Comparison of ENCODE assay signal across 8 cellular contexts in the genomic region with DNA sequence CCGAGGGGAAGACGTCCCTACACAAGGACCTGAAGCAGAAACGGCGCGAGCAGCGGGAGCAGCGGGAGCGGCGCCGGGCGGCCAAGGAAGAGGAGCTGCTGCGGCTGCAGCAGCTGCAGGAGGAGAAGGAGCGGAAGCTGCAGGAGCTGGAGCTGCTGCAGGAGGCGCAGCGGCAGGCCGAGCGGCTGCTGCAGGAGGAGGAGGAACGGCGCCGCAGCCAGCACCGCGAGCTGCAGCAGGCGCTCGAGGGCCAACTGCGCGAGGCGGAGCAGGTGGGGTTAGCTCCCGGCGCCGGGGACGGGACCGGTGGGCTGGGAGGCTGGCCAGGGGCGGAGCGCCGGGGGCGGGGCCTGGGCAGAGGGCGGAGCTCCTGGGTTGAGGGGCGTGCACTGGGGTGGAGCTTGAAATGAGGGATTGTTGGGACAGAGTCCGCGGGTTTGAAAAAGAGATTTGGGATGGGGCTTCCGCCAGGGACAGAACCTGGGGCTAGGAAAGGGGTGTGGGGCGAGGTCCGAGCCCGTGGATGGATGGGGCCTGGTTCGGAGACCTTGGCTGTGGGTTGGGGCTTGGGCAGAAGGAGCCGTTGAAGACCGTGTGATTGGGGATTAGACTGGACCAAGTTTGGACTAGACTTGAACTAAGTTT. TPM values are rescaled to one million over a fixed set of nuclear protein-coding genes. Genes with fewer than 3 reads are reported as not detected.
DNase-seq lines count a peak whose midpoint lies in the region; ATAC-seq, FAIRE-seq and TF ChIP-seq lines count a peak whose summit lies in the region.

No MANE protein-coding gene starts in this region.

- intact Hi-C loops in HCT116 (cut with micrococcal nuclease) (no loop called here), dorsolateral prefrontal cortex (cut with DNase I) (no loop called here), HepG2 (cut with micrococcal nuclease; ENCODE audit: unreplicated experiment) (loop anchor here (1.0 kb wide), 1 partner anchor 21 kb away; a partner anchor contains a TSS)

- H3K27me3 ChIP-seq in HCT116 (ENCODE audit: insufficient read depth, low read length), result no peaks in the 10 kb centered on the region
- no peaks in the 10 kb centered on the region for H3K27me3 ChIP-seq in dorsolateral prefrontal cortex
- no peaks in the 10 kb centered on the region for H3K27me3 ChIP-seq in HepG2 (ENCODE audit: control insufficient read depth in 1 of 2, insufficient read depth in 2 of 2, low read length in 2 of 2)

- H3K4me2 ChIP-seq in HCT116 (ENCODE audit: low read length) (no peak overlapping the region), HepG2 (ENCODE audit: low read depth, low read length) (peak overlapping the region; percentile 98)

- H3K9me3 ChIP-seq in HCT116 (ENCODE audit: control insufficient read depth in 1 of 2, insufficient read depth in 1 of 2, low read depth in 1 of 2, low read length in 2 of 2) (no peaks in the 10 kb centered on the region), HepG2 (ENCODE audit: low read length) (no peaks in the 10 kb centered on the region)

- H2AFZ ChIP-seq in HCT116 (ENCODE audit: low read depth, low read length, poor library complexity, severe bottlenecking) (no peak overlapping the region), HepG2 (ENCODE audit: low read length) (peak overlapping the region; percentile 98)

- WGBS in HepG2 (ENCODE audit: low lambda C conversion rate), result under 1% methylated on average over 41 of the region's 47 CpGs

- CTCF ChIA-PET in HCT116 (lab: Charles Lee) (no interaction called here), HepG2 (lab: Yijun Ruan, JAX; ENCODE audit: low intra/inter-chr PET ratio, low total read pairs) (no interaction called here)

- H4K20me1 ChIP-seq in HCT116 (ENCODE audit: insufficient read depth), result no peaks in the 10 kb centered on the region
- no peaks in the 10 kb centered on the region for H4K20me1 ChIP-seq in HepG2 (ENCODE audit: insufficient read depth, low read length)

- TF ChIP-seq POLR2A in HCT116 (IDR thresholded peaks at IDR 0.05; ENCODE audit: borderline replicate concordance, extremely low read depth, insufficient read depth, insufficient read length), result no peak
- TF ChIP-seq POLR2A in HepG2 (IDR thresholded peaks at IDR 0.05; ENCODE audit: insufficient read depth in 1 of 2, low read depth in 2 of 2, low read length in 2 of 2), result peak; percentile 76 to 78

- FAIRE-seq in HepG2 (lab: Jason Lieb, UNC), result peak; percentile 68

- H3K27ac ChIP-seq in HCT116 (ENCODE audit: low read depth, low read length) (no peak overlapping the region), dorsolateral prefrontal cortex (peak overlapping the region in 39 of 59 donors; percentile 3 to 84 (median 60)), HepG2 (ENCODE audit: extremely low read length, insufficient read depth, low read length) (peak overlapping the region; percentile 70)

- RAD21 ChIA-PET in HCT116 (lab: Charles Lee; ENCODE audit: low non-redundant PET in 1 of 2, low total read pairs in 2 of 2, uncharacterized antibody in 2 of 2, unreplicated experiment in 2 of 2), result no interaction called here

- in situ Hi-C loops in HepG2 (cut with HindIII; ENCODE audit: extremely low pct_ligation_motif_present, low pct_unique_long_range_greater_than_20kb), result loop anchor here (10.0 kb wide), 1 partner anchor 416 kb away; a partner anchor contains a TSS

- TF ChIP-seq RAD21 in HCT116 (IDR thresholded peaks at IDR 0.05; ENCODE audit: low read depth) (no peak), HepG2 (CRISPR knock-in tag; IDR thresholded peaks at IDR 0.05) (peak; percentile 45)

- peaks cover 10 to 11% of the 10 kb centered on the region in 2 experiments; a peak in 2 of 4 replicates for H3K36me3 ChIP-seq in HCT116 (ENCODE audit: control insufficient read depth in 1 of 2, insufficient read depth in 2 of 2, low read length in 2 of 2)
- no peaks in the 10 kb centered on the region; a peak in 1 of 5 replicates for H3K36me3 ChIP-seq in HepG2 (replicated peaks in 1 of 2; ENCODE audit: control insufficient read depth in 1 of 2, insufficient read depth in 2 of 2, low read length in 2 of 2)

- H3K9ac ChIP-seq in HCT116 (ENCODE audit: low read length), result no peak overlapping the region
- H3K9ac ChIP-seq in HepG2 (ENCODE audit: insufficient read depth, low read depth, low read length), result peak overlapping the region; percentile 68

- no peaks in the 10 kb centered on the region for H3K9me2 ChIP-seq in HCT116 (ENCODE audit: insufficient read depth)

- BruUV-seq in HCT116 (replicated peaks; lab: Mats Ljungman, UMichigan) (no TSS peak), HepG2 (replicated peaks; lab: Mats Ljungman, UMichigan) (no TSS peak)

- TF ChIP-seq CTCF in HCT116 (IDR thresholded peaks at IDR 0.05 in 2 of 3, conservative IDR thresholded peaks at IDR 0.05 in 1 of 3; ENCODE audit: borderline replicate concordance in 1 of 3, insufficient read depth in 1 of 3, low read depth in 2 of 3, low read length in 2 of 3), result no peak
- TF ChIP-seq CTCF in dorsolateral prefrontal cortex (IDR thresholded peaks at IDR 0.05 in 54 of 56, conservative IDR thresholded peaks at IDR 0.05 in 2 of 56; ENCODE audit: low read depth in 1 of 56, partially characterized antibody in 56 of 56), result peak in 21 of 56 donors; percentile 8 to 42 (median 21)
- peak; percentile 63 for TF ChIP-seq CTCF in HepG2 (CRISPR knock-in tag; IDR thresholded peaks at IDR 0.05)

- H3K4me1 ChIP-seq in HCT116 (ENCODE audit: control insufficient read depth in 1 of 2, insufficient read depth in 2 of 2, low read length in 2 of 2), result no peaks in the 10 kb centered on the region
- H3K4me1 ChIP-seq in HepG2 (ENCODE audit: insufficient read depth, low read length), result peaks cover 20% of the 10 kb centered on the region

- TF ChIP-seq EP300 in HepG2 (IDR thresholded peaks at IDR 0.05; ENCODE audit: low read depth in 2 of 2, low read length in 2 of 2), result peak; percentile 32 to 62; a peak in 1 of 4 replicates
- TF ChIP-seq EP300 in HepG2 (CRISPR knock-in tag; IDR thresholded peaks at IDR 0.05; ENCODE audit: borderline replicate concordance), result no peak

- POLR2A ChIA-PET in HCT116 (lab: Charles Lee) (no interaction called here), HepG2 (lab: Yijun Ruan, JAX) (interaction anchor here (0.8 to 2.0 kb wide), 16 partner anchors 8 to 179 kb away, joined by 3 to 12 read pairs (median 5); a partner anchor contains a TSS)

- ATAC-seq in HCT116 (peak; percentile 85), HepG2 (peak; percentile 98), HG03354 (IDR thresholded peaks at IDR 0.05; ENCODE audit: poor library complexity, severe bottlenecking, unreplicated experiment) (no peak)

- DNase-seq in HCT116 (ENCODE audit: low read depth, low spot score) (no peak), NCI-H69 (lab: John Stamatoyannopoulos, UW) (peak; percentile 95), dorsolateral prefrontal cortex (peak; percentile 60 to 91 (median 80)), HepG2 (ENCODE audit: low spot score) (peak; percentile 86), superior temporal gyrus (ENCODE audit: extremely low spot score) (peak; percentile 73), RKO (ENCODE audit: low spot score) (no peak)
- DNase-seq in effector CD4-positive, alpha-beta T cell, result no peak

- H3K79me2 ChIP-seq in HCT116 (ENCODE audit: insufficient read depth, low read length), result no peaks in the 10 kb centered on the region
- H3K79me2 ChIP-seq in HepG2 (ENCODE audit: insufficient read depth, low read length), result no peaks in the 10 kb centered on the region

- H3K4me3 ChIP-seq in HCT116 (replicated peaks in 1 of 2; ENCODE audit: low read depth in 1 of 2, low read length in 2 of 2) (no peak overlapping the region), dorsolateral prefrontal cortex (peak overlapping the region; percentile 42 to 84 (median 71)), HepG2 (replicated peaks in 1 of 3; ENCODE audit: insufficient read depth in 1 of 3, low read depth in 2 of 3, low read length in 3 of 3) (peak overlapping the region; percentile 58 to 81 (median 61))

RNA-seq across cellular contexts. Expression of a gene that starts 20.7 kb away (rescaled TPM):
- 40.4 TPM for total RNA-seq in HCT116 (2021; ENCODE audit: unreplicated experiment)
- 43.4 and 50.8 TPM in 2 replicates for polyA plus RNA-seq in HCT116 (2012)
- 10 to 100 TPM in 2 of 120 experiments, 1 to 10 TPM in 118; 1.6 to 10.2 (median 4.8) TPM for total RNA-seq in dorsolateral prefrontal cortex
- 9.6 and 10.0 TPM in 2 replicates for total RNA-seq in HepG2 (2016; rRNA removed; fragmentation: Illumina TruSeq; extraction: Trizol)
- 1.9 and 2.1 TPM in 2 replicates for total RNA-seq in HepG2 (2016; cell fraction: cytosol; rRNA removed; fragmentation: Illumina TruSeq; extraction: Trizol; ENCODE audit: low read depth)
- 8.6 and 9.7 TPM in 2 replicates for total RNA-seq in HepG2 (2016; cell fraction: insoluble cytoplasmic fraction; rRNA removed; fragmentation: Illumina TruSeq; extraction: Trizol)
- 4.0 TPM in 2 replicates for total RNA-seq in HepG2 (2016; cell fraction: membrane; rRNA removed; fragmentation: Illumina TruSeq; extraction: Trizol)
- total RNA-seq in HepG2 (2016; cell fraction: nucleus; rRNA removed; fragmentation: Illumina TruSeq; extraction: Trizol), result 10.5 and 10.6 TPM in 2 replicates
- polyA plus RNA-seq in HepG2 (2011; rRNA removed), result 5.2 and 7.4 TPM in 2 replicates
- 4.6 and 6.6 TPM in 2 replicates for polyA plus RNA-seq in HepG2 (2011; cell fraction: cytosol; rRNA removed)
- 18.1 and 24.9 TPM in 2 replicates for polyA plus RNA-seq in HepG2 (2011; cell fraction: nucleus; rRNA removed)
- polyA plus RNA-seq in HepG2 (2012), result 2.9 and 3.2 TPM in 2 replicates
- 1.6 and 1.7 TPM in 2 replicates for polyA plus RNA-seq in HepG2 (2016; cell fraction: cytosol; fragmentation: Illumina TruSeq; extraction: Trizol; ENCODE audit: low read depth)
- polyA plus RNA-seq in HepG2 (2016; cell fraction: insoluble cytoplasmic fraction; fragmentation: Illumina TruSeq; extraction: Trizol; ENCODE audit: low read depth), result 7.5 and 7.7 TPM in 2 replicates
- polyA plus RNA-seq in HepG2 (2016; cell fraction: membrane; fragmentation: Illumina TruSeq; extraction: Trizol; ENCODE audit: low read depth), result 3.6 TPM in 2 replicates
- 24.8 and 26.1 TPM in 2 replicates for polyA plus RNA-seq in HepG2 (2016; cell fraction: nucleus; fragmentation: Illumina TruSeq; extraction: Trizol; ENCODE audit: insufficient read depth, low read depth)
- 0.30 and 9.6 TPM in 2 replicates for polyA minus RNA-seq in HepG2 (2011; rRNA and poly(A)+ RNA removed; ENCODE audit: low replicate concordance)
- 2.5 and 2.7 TPM in 2 replicates for polyA minus RNA-seq in HepG2 (2011; cell fraction: cytosol; rRNA and poly(A)+ RNA removed)
- 4.6 and 5.2 TPM in 2 replicates for polyA minus RNA-seq in HepG2 (2011; cell fraction: nucleus; rRNA and poly(A)+ RNA removed)

RNA-seq across cellular contexts. Expression of a gene that starts 24.0 kb away (rescaled TPM):
- total RNA-seq in HCT116 (2021; ENCODE audit: unreplicated experiment) (38.4 TPM), dorsolateral prefrontal cortex (10 to 100 TPM; 26.8 to 49.1 (median 36.9) TPM), HepG2 (2016; rRNA removed; fragmentation: Illumina TruSeq; extraction: Trizol) (5.8 and 6.1 TPM in 2 replicates)
- polyA plus RNA-seq in HCT116 (2012), result 49.8 and 55.1 TPM in 2 replicates
- 2.7 and 2.8 TPM in 2 replicates for total RNA-seq in HepG2 (2016; cell fraction: cytosol; rRNA removed; fragmentation: Illumina TruSeq; extraction: Trizol; ENCODE audit: low read depth)
- total RNA-seq in HepG2 (2016; cell fraction: insoluble cytoplasmic fraction; rRNA removed; fragmentation: Illumina TruSeq; extraction: Trizol), result 4.8 and 5.7 TPM in 2 replicates
- 6.6 and 7.6 TPM in 2 replicates for total RNA-seq in HepG2 (2016; cell fraction: membrane; rRNA removed; fragmentation: Illumina TruSeq; extraction: Trizol)
- total RNA-seq in HepG2 (2016; cell fraction: nucleus; rRNA removed; fragmentation: Illumina TruSeq; extraction: Trizol), result 3.7 and 4.7 TPM in 2 replicates
- polyA plus RNA-seq in HepG2 (2011; rRNA removed), result 13.3 and 16.2 TPM in 2 replicates
- 11.1 and 13.7 TPM in 2 replicates for polyA plus RNA-seq in HepG2 (2011; cell fraction: cytosol; rRNA removed)
- polyA plus RNA-seq in HepG2 (2011; cell fraction: nucleus; rRNA removed), result 26.3 and 29.6 TPM in 2 replicates
- polyA plus RNA-seq in HepG2 (2012), result 10.1 and 11.2 TPM in 2 replicates
- polyA plus RNA-seq in HepG2 (2016; cell fraction: cytosol; fragmentation: Illumina TruSeq; extraction: Trizol; ENCODE audit: low read depth), result 1.9 and 2.4 TPM in 2 replicates
- 7.9 and 11.5 TPM in 2 replicates for polyA plus RNA-seq in HepG2 (2016; cell fraction: insoluble cytoplasmic fraction; fragmentation: Illumina TruSeq; extraction: Trizol; ENCODE audit: low read depth)
- 7.6 and 8.0 TPM in 2 replicates for polyA plus RNA-seq in HepG2 (2016; cell fraction: membrane; fragmentation: Illumina TruSeq; extraction: Trizol; ENCODE audit: low read depth)
- polyA plus RNA-seq in HepG2 (2016; cell fraction: nucleus; fragmentation: Illumina TruSeq; extraction: Trizol; ENCODE audit: insufficient read depth, low read depth), result 16.8 and 19.6 TPM in 2 replicates
- 8.4 and 18.8 TPM in 2 replicates for polyA minus RNA-seq in HepG2 (2011; rRNA and poly(A)+ RNA removed; ENCODE audit: low replicate concordance)
- polyA minus RNA-seq in HepG2 (2011; cell fraction: cytosol; rRNA and poly(A)+ RNA removed), result 6.6 and 6.9 TPM in 2 replicates
- 5.6 and 5.7 TPM in 2 replicates for polyA minus RNA-seq in HepG2 (2011; cell fraction: nucleus; rRNA and poly(A)+ RNA removed)

RNA-seq across cellular contexts. Expression of a gene that starts 58.8 kb away (rescaled TPM):
- total RNA-seq in HCT116 (2021; ENCODE audit: unreplicated experiment), result 47.5 TPM
- 40.7 and 42.9 TPM in 2 replicates for polyA plus RNA-seq in HCT116 (2012)
- 10 to 100 TPM; 28.7 to 73.1 (median 45.8) TPM for total RNA-seq in dorsolateral prefrontal cortex
- total RNA-seq in HepG2 (2016; rRNA removed; fragmentation: Illumina TruSeq; extraction: Trizol), result 11.8 and 13.2 TPM in 2 replicates
- total RNA-seq in HepG2 (2016; cell fraction: cytosol; rRNA removed; fragmentation: Illumina TruSeq; extraction: Trizol; ENCODE audit: low read depth), result 11.7 and 12.1 TPM in 2 replicates
- total RNA-seq in HepG2 (2016; cell fraction: insoluble cytoplasmic fraction; rRNA removed; fragmentation: Illumina TruSeq; extraction: Trizol), result 9.9 and 12.7 TPM in 2 replicates
- total RNA-seq in HepG2 (2016; cell fraction: membrane; rRNA removed; fragmentation: Illumina TruSeq; extraction: Trizol), result 21.8 and 26.0 TPM in 2 replicates
- total RNA-seq in HepG2 (2016; cell fraction: nucleus; rRNA removed; fragmentation: Illumina TruSeq; extraction: Trizol), result 9.5 and 10.9 TPM in 2 replicates
- polyA plus RNA-seq in HepG2 (2011; rRNA removed), result 26.4 and 28.2 TPM in 2 replicates
- polyA plus RNA-seq in HepG2 (2011; cell fraction: cytosol; rRNA removed), result 9.0 and 14.0 TPM in 2 replicates
- polyA plus RNA-seq in HepG2 (2011; cell fraction: nucleus; rRNA removed), result 128 and 139 TPM in 2 replicates
- 15.4 and 17.3 TPM in 2 replicates for polyA plus RNA-seq in HepG2 (2012)
- polyA plus RNA-seq in HepG2 (2016; cell fraction: cytosol; fragmentation: Illumina TruSeq; extraction: Trizol; ENCODE audit: low read depth), result 10.6 and 13.2 TPM in 2 replicates
- polyA plus RNA-seq in HepG2 (2016; cell fraction: insoluble cytoplasmic fraction; fragmentation: Illumina TruSeq; extraction: Trizol; ENCODE audit: low read depth), result 14.5 and 16.3 TPM in 2 replicates
- 22.8 and 27.0 TPM in 2 replicates for polyA plus RNA-seq in HepG2 (2016; cell fraction: membrane; fragmentation: Illumina TruSeq; extraction: Trizol; ENCODE audit: low read depth)
- 38.8 and 39.0 TPM in 2 replicates for polyA plus RNA-seq in HepG2 (2016; cell fraction: nucleus; fragmentation: Illumina TruSeq; extraction: Trizol; ENCODE audit: insufficient read depth, low read depth)
- 25.8 and 37.6 TPM in 2 replicates for polyA minus RNA-seq in HepG2 (2011; rRNA and poly(A)+ RNA removed; ENCODE audit: low replicate concordance)
- 3.6 and 4.4 TPM in 2 replicates for polyA minus RNA-seq in HepG2 (2011; cell fraction: cytosol; rRNA and poly(A)+ RNA removed)
- 17.3 and 24.5 TPM in 2 replicates for polyA minus RNA-seq in HepG2 (2011; cell fraction: nucleus; rRNA and poly(A)+ RNA removed)

Comparison
In these comparisons a context has a peak if more than half of its experiments do, and no peak if none do; other contexts are left out.
1. DNase-seq: peak in NCI-H69 (single experiment), dorsolateral prefrontal cortex (10 of 10), HepG2 (single experiment) and superior temporal gyrus (single experiment); none in HCT116 (single experiment), RKO (single experiment) and effector CD4-positive, alpha-beta T cell (single experiment).
2. H3K4me3 ChIP-seq: peak in dorsolateral prefrontal cortex (59 of 59) and HepG2 (3 of 3); none in HCT116 (0 of 2).